Comparison of ENCODE assay signal across 14 cellular contexts in genomic region chr4:153131478-153132069, GRCh38.
A peak's percentile ranks its signal among the peaks of the same experiment; 100 is the strongest.
DNase-seq lines count a peak whose midpoint lies in the region; ATAC-seq and TF ChIP-seq lines count a peak whose summit lies in the region.
"Had no signal": no experiment of that assay in that cellular context is flagged by ENCODE, and none has a peak within 500 bp of the region (broad histone marks: within the 10 kb centered on the region; RNA-seq: fewer than 3 reads in every experiment).

No MANE protein-coding gene starts in this region.

- no peak overlapping the region for H3K4me3 ChIP-seq in endodermal cell (ENCODE audit: low read length)

- CTCF ChIA-PET in activated CD4-positive, alpha-beta T cell treated with anti-CD3 and anti-CD28 coated beads for 36 hours (lab: Charles Lee): interaction anchor here (1.2 to 4.0 kb wide), 2 partner anchors 47 to 50 kb away, joined by 3 to 19 read pairs; no protein-coding TSS in a partner anchor

- no peak overlapping the region for H3K9ac ChIP-seq in endodermal cell (ENCODE audit: extremely low read depth, low read length, poor library complexity, severe bottlenecking)

- H3K4me3 Mint-ChIP-seq in endodermal cell: no peak overlapping the region
- no peak overlapping the region for H3K4me3 Mint-ChIP-seq in progenitor cell of endocrine pancreas (ENCODE audit: low read depth)
- H3K4me3 Mint-ChIP-seq in activated CD4-positive, alpha-beta T cell treated with anti-CD3 and anti-CD28 coated beads for 36 hours: no peak overlapping the region
- H3K4me3 Mint-ChIP-seq: activated naive CD8-positive, alpha-beta T cell treated with anti-CD3 and anti-CD28 coated beads, Interleukin-2, amount 50 U/mL, for 24 hours; T-cell had no signal

- POLR2A ChIA-PET in activated CD4-positive, alpha-beta T cell treated with anti-CD3 and anti-CD28 coated beads for 36 hours (lab: Charles Lee): no interaction called here

- no peaks in the 10 kb centered on the region for H3K4me1 ChIP-seq in endodermal cell (ENCODE audit: control insufficient read depth, insufficient read depth, low read length)

- no peaks in the 10 kb centered on the region for H3K9me3 ChIP-seq in endodermal cell (ENCODE audit: control insufficient read depth, low read length)

- TF ChIP-seq CTCF in GM12872 (IDR thresholded peaks at IDR 0.05; ENCODE audit: insufficient read depth, low read depth, low read length) (peak; percentile 19; the same call in 1 of the 3 replicates), endodermal cell (conservative IDR thresholded peaks at IDR 0.05) (peak; percentile 55), progenitor cell of endocrine pancreas (IDR thresholded peaks at IDR 0.05; ENCODE audit: unreplicated experiment) (peak; percentile 27)

- 80 to 90% methylated on average over 4 to 9 of the region's 9 CpGs for WGBS in endodermal cell (ENCODE audit: insufficient coverage in 1 of 2, insufficient read length in 1 of 2), 2 experiments

- no peak overlapping the region for H3K27ac ChIP-seq in endodermal cell (ENCODE audit: low read depth, low read length)
- H3K27ac ChIP-seq: HL-60 had no signal

- H3K36me3 Mint-ChIP-seq in endodermal cell (ENCODE audit: low read depth) (no peaks in the 10 kb centered on the region), progenitor cell of endocrine pancreas (ENCODE audit: insufficient read depth) (no peaks in the 10 kb centered on the region)
- no peaks in the 10 kb centered on the region for H3K36me3 Mint-ChIP-seq in activated CD4-positive, alpha-beta T cell treated with anti-CD3 and anti-CD28 coated beads for 36 hours (ENCODE audit: low read depth)
- H3K36me3 Mint-ChIP-seq: naive B cell, T-cell had no signal

- H3K27me3 ChIP-seq in endodermal cell (ENCODE audit: control insufficient read depth, insufficient read depth, low read length, poor library complexity, severe bottlenecking): no peaks in the 10 kb centered on the region

- ATAC-seq in activated CD4-positive, alpha-beta T cell treated with anti-CD3 and anti-CD28 coated beads for 36 hours: no peak
- ATAC-seq in GM21529 (IDR thresholded peaks at IDR 0.05; ENCODE audit: unreplicated experiment): no peak
- ATAC-seq: activated naive CD8-positive, alpha-beta T cell treated with anti-CD3 and anti-CD28 coated beads, Interleukin-2, amount 50 U/mL, for 24 hours; T-cell had no signal

- H3K9me3 Mint-ChIP-seq in endodermal cell (peaks cover 6% of the 10 kb centered on the region), progenitor cell of endocrine pancreas (ENCODE audit: low read depth) (no peaks in the 10 kb centered on the region)
- no peaks in the 10 kb centered on the region for H3K9me3 Mint-ChIP-seq in activated CD4-positive, alpha-beta T cell treated with anti-CD3 and anti-CD28 coated beads for 36 hours (ENCODE audit: low read depth)
- H3K9me3 Mint-ChIP-seq: T-cell had no signal

- intact Hi-C loops in activated CD4-positive, alpha-beta T cell treated with anti-CD3 and anti-CD28 coated beads for 36 hours (cut with DNase I, micrococcal nuclease): no loop called here

- H3K36me3 ChIP-seq in endodermal cell (ENCODE audit: control insufficient read depth, insufficient read depth, low read length): no peaks in the 10 kb centered on the region

- H3K27me3 Mint-ChIP-seq in endodermal cell (ENCODE audit: insufficient read depth) (no peaks in the 10 kb centered on the region), progenitor cell of endocrine pancreas (no peaks in the 10 kb centered on the region)
- H3K27me3 Mint-ChIP-seq in activated CD4-positive, alpha-beta T cell treated with anti-CD3 and anti-CD28 coated beads for 36 hours: no peaks in the 10 kb centered on the region

- peaks cover 14% of the 10 kb centered on the region for H3K4me1 Mint-ChIP-seq in endodermal cell
- H3K4me1 Mint-ChIP-seq in progenitor cell of endocrine pancreas (ENCODE audit: low read depth): peaks cover 16% of the 10 kb centered on the region
- H3K4me1 Mint-ChIP-seq in activated CD4-positive, alpha-beta T cell treated with anti-CD3 and anti-CD28 coated beads for 36 hours: peaks cover 18% of the 10 kb centered on the region

- DNase-seq in NCI-H446 treated with DMSO at 0.1 percent for 48 hours (lab: John Stamatoyannopoulos, UW): peak; percentile 51
- no peak for DNase-seq in endodermal cell
- DNase-seq in progenitor cell of endocrine pancreas (ENCODE audit: low spot score, unreplicated experiment): no peak
- no peak for DNase-seq in activated CD4-positive, alpha-beta T cell treated with anti-CD3 and anti-CD28 coated beads, Interleukin-2, amount 50 U/mL, for 48 hours
- no peak for DNase-seq in activated CD4-positive, alpha-beta T cell treated with anti-CD3 and anti-CD28 coated beads for 36 hours
- DNase-seq: activated naive CD8-positive, alpha-beta T cell treated with anti-CD3 and anti-CD28 coated beads, Interleukin-2, amount 50 U/mL, for 24 hours; naive B cell; NCI-H1092 treated with DMSO at 0.1 percent for 48 hours; stimulated activated CD4-positive, alpha-beta T cell treated with anti-CD3 and anti-CD28 coated beads, Interleukin-12 subunit alpha, Interleukin-12 subunit beta, amount 100 ng/mL, for 4 hours; stimulated activated CD8-positive, alpha-beta memory T cell treated with anti-CD3 and anti-CD28 coated beads, Interleukin-4, amount 100 ng/mL, for 48 hours; T-cell had no signal

- H3K27ac Mint-ChIP-seq in endodermal cell (no peak overlapping the region), progenitor cell of endocrine pancreas (no peak overlapping the region)
- no peak overlapping the region for H3K27ac Mint-ChIP-seq in activated CD4-positive, alpha-beta T cell treated with anti-CD3 and anti-CD28 coated beads for 36 hours
- H3K27ac Mint-ChIP-seq: naive B cell, T-cell had no signal
